9 cellular contexts compared by ENCODE assay signal in the genomic region with DNA sequence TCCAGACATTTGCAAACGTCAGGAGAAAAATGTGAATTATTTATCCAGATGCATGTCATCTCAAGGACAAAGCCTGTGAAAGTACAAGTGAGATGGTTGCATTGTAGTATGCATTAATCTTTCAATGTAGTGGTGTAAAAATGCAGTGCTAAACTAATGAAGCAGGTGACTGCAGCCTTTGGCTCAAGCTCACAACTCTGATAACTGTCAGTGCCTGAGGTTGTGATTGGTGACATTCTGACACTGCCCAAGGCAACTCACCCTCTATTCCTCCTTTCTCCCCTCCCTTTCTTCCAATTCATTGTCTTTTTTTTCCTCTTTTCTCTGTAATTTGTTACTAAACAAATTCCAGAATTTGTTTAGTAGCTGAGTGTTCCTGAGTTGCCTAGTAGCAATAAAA.
"Had no signal": no experiment of that assay in that cellular context is flagged by ENCODE, and none has a peak within 500 bp of the region (broad histone marks: within the 10 kb centered on the region; RNA-seq: fewer than 3 reads in every experiment).

No MANE protein-coding gene starts in this region.

- H2AFZ ChIP-seq: GM23248 had no signal

- H3K9me3 Mint-ChIP-seq: HFFc6, IgD-negative memory B cell had no signal

- H3K9me3 ChIP-seq: HAP-1 had no signal

- H3K27ac ChIP-seq: GM23248 had no signal

- H3K27ac Mint-ChIP-seq: HFFc6, IgD-negative memory B cell had no signal

- H3K4me1 Mint-ChIP-seq: IgD-negative memory B cell had no signal

- H3K4me3 Mint-ChIP-seq: HFFc6, IgD-negative memory B cell had no signal

- H3K27me3 Mint-ChIP-seq: IgD-negative memory B cell had no signal

- H3K36me3 ChIP-seq: HAP-1 had no signal

- H3K4me1 ChIP-seq: HAP-1 had no signal

- H3K9ac ChIP-seq: GM23248 had no signal

- H3K4me3 ChIP-seq: GM23248, HAP-1 had no signal

- DNase-seq: GM23248, GOT3, H7, HFFc6, KBM-7 had no signal

- ATAC-seq: HCT116, HepG2 had no signal
